8 cellular contexts compared by ENCODE assay signal in genomic region chr1:32240140-32240951, GRCh38. TPM values are rescaled to one million over a fixed set of nuclear protein-coding genes. Genes with fewer than 3 reads are reported as not detected.
DNase-seq lines count a peak whose midpoint lies in the region; TF ChIP-seq lines count a peak whose summit lies in the region.

No MANE protein-coding gene starts in this region.

- H3K27me3 ChIP-seq in HAP-1 (ENCODE audit: low read depth) = no peaks in the 10 kb centered on the region
- no peaks in the 10 kb centered on the region for H3K27me3 ChIP-seq in WERI-Rb-1 (ENCODE audit: insufficient read depth, low read depth, severe bottlenecking)

- no peaks in the 10 kb centered on the region for H3K9me3 ChIP-seq in HAP-1
- H3K9me3 ChIP-seq in WERI-Rb-1 (ENCODE audit: severe bottlenecking) = no peaks in the 10 kb centered on the region

- H3K27ac ChIP-seq in C4-2B (peak overlapping the region; percentile 63), WERI-Rb-1 (no peak overlapping the region)

- H3K36me3 ChIP-seq in HAP-1 (replicated peaks) (no peaks in the 10 kb centered on the region), WERI-Rb-1 (no peaks in the 10 kb centered on the region; the same call in 1 of the 2 replicates)

- H3K4me3 ChIP-seq in HAP-1 = peak overlapping the region; percentile 42
- no peak overlapping the region for H3K4me3 ChIP-seq in WERI-Rb-1 (ENCODE audit: low read depth, low read length)

- TF ChIP-seq CTCF in C4-2B (conservative IDR thresholded peaks at IDR 0.05) = peak; percentile 27
- no peak for TF ChIP-seq CTCF in WERI-Rb-1 (IDR thresholded peaks at IDR 0.05; ENCODE audit: low read depth, low read length)

- in situ Hi-C loops in HAP-1 (cut with MboI; ENCODE audit: low sequenced_read_pairs) = no loop called here

- H3K4me1 ChIP-seq in HAP-1 = peaks cover 9% of the 10 kb centered on the region

- DNase-seq in HAP-1 (ENCODE audit: low spot score in 2 of 2) (peak; percentile 62 to 92), NCI-H345 (lab: John Stamatoyannopoulos, UW) (peak; percentile 94), epidermal melanocyte (ENCODE audit: insufficient read length, low spot score) (peak; percentile 48), mesenteric fat pad (ENCODE audit: low spot score) (peak; percentile 93), superior temporal gyrus (ENCODE audit: extremely low spot score) (peak; percentile 65), WERI-Rb-1 (no peak)
- DNase-seq in activated CD8-positive, alpha-beta memory T cell treated with anti-CD3 and anti-CD28 coated beads for 24 hours = peak; percentile 80

RNA-seq across cellular contexts. Expression of gene FAM167B, which starts 6.7 kb away (rescaled TPM):
- 7.5 TPM for total RNA-seq in mesenteric fat pad

RNA-seq across cellular contexts. Expression of gene LCK, which starts 10.7 kb away (rescaled TPM):
- total RNA-seq in mesenteric fat pad = 1.8 TPM

RNA-seq across cellular contexts. Expression of gene EIF3I, which starts 18.1 kb away (rescaled TPM):
- total RNA-seq in mesenteric fat pad = 160 TPM

RNA-seq across cellular contexts. Expression of gene TMEM234, which starts 18.2 kb away (rescaled TPM):
- 18.4 TPM for total RNA-seq in mesenteric fat pad

RNA-seq across cellular contexts. Expression of gene DCDC2B, which starts 31.5 kb away (rescaled TPM):
- not detected for total RNA-seq in mesenteric fat pad
